Comparison of ENCODE assay signal across 7 cellular contexts in the genomic region with DNA sequence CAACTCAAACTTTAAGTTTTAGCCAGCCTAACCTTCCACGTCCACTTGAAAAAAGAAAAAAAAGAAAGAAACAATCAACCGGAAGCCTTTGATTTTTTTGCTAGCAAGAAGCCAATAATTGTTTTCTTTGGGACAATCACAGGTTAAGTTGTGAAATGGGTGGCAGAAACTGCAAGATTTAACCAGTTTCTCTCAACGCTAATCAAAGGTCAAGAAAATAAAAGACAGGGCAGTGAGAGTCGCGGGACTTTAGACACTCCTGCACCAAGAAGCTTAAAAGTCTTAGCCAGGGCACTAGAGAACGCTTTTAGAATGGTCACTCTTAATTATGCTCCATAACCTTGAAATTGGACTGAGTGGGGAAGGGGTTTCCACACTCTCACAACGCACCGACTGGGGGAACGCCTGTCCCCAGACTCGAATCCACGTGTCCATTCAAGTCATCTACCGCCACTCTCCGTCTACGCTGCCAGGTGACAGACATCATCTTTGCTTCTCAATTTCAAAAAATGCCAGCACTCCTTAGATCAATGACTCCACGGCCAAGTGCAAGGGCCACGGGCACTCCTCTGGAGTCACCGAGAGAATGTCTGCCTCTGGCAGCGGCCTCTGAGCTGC. TPM values are rescaled to one million over a fixed set of nuclear protein-coding genes. Genes with fewer than 3 reads are reported as not detected.
DNase-seq lines count a peak whose midpoint lies in the region; ATAC-seq and TF ChIP-seq lines count a peak whose summit lies in the region.

No MANE protein-coding gene starts in this region.

- no peak for DNase-seq in RWPE1 (ENCODE audit: low spot score)
- DNase-seq in chondrocyte (ENCODE audit: low spot score) = no peak
- no peak for DNase-seq in hepatic stellate cell (ENCODE audit: low spot score)
- no peak for DNase-seq in COLO829 (ENCODE audit: low spot score)

- CTCF ChIA-PET in RWPE1 (lab: Yijun Ruan, JAX) = no interaction called here

- H3K36me3 Mint-ChIP-seq in chondrocyte (ENCODE audit: low read depth) = no peaks in the 10 kb centered on the region

- H3K4me3 ChIP-seq in muscle layer of colon (ENCODE audit: low read depth in 1 of 2, low read length in 2 of 2) = peak overlapping the region; percentile 29 to 73

- POLR2A ChIA-PET in RWPE1 (lab: Yijun Ruan, JAX; ENCODE audit: low non-redundant PET) = no interaction called here

- peak overlapping the region; percentile 62 for H3K27ac Mint-ChIP-seq in chondrocyte (ENCODE audit: unreplicated experiment)

- no peak for TF ChIP-seq CTCF in RWPE1 (conservative IDR thresholded peaks at IDR 0.05; ENCODE audit: low read depth)
- TF ChIP-seq CTCF in chondrocyte (IDR thresholded peaks at IDR 0.05) = no peak

- H3K4me3 Mint-ChIP-seq in chondrocyte (ENCODE audit: unreplicated experiment) = peak overlapping the region; percentile 86

- H3K27ac ChIP-seq in RWPE1 = peak overlapping the region; percentile 62
- H3K27ac ChIP-seq in muscle layer of colon (ENCODE audit: low read depth, low read length) = no peak overlapping the region

- no peaks in the 10 kb centered on the region for H3K27me3 ChIP-seq in muscle layer of colon (ENCODE audit: control insufficient read depth in 1 of 2, insufficient read depth in 2 of 2, low read length in 2 of 2)

- ATAC-seq in GM18861 (IDR thresholded peaks at IDR 0.05; ENCODE audit: unreplicated experiment) (peak; percentile 12), HG02588 (IDR thresholded peaks at IDR 0.05; ENCODE audit: unreplicated experiment) (peak; percentile 6)

- H3K9me3 Mint-ChIP-seq in chondrocyte (ENCODE audit: low read depth) = no peaks in the 10 kb centered on the region

- H3K27me3 Mint-ChIP-seq in chondrocyte (ENCODE audit: low read depth) = no peaks in the 10 kb centered on the region

- H3K4me1 ChIP-seq in muscle layer of colon (ENCODE audit: insufficient read depth, low read length) = peaks cover 8% of the 10 kb centered on the region

- no peaks in the 10 kb centered on the region for H3K36me3 ChIP-seq in muscle layer of colon (ENCODE audit: insufficient read depth, low read length)

- H3K9me3 ChIP-seq in muscle layer of colon (ENCODE audit: low read length) = no peaks in the 10 kb centered on the region

- peaks cover 19% of the 10 kb centered on the region for H3K4me1 Mint-ChIP-seq in chondrocyte (ENCODE audit: low read depth)

- H3K9ac ChIP-seq in muscle layer of colon (ENCODE audit: low read length) = peak overlapping the region; percentile 59

RNA-seq across cellular contexts. Expression of a gene that starts 0.9 kb away (rescaled TPM):
- 40.9 to 58.1 TPM (median 41.2 TPM) in 3 replicates for total RNA-seq in chondrocyte
